Comparison of ENCODE assay signal across 8 cellular contexts in genomic region chr5:2188137-2188536, GRCh38.
"Had no signal": no experiment of that assay in that cellular context is flagged by ENCODE, and none has a peak within 500 bp of the region (broad histone marks: within the 10 kb centered on the region; RNA-seq: fewer than 3 reads in every experiment).

No MANE protein-coding gene starts in this region.

- H3K27ac ChIP-seq: GM23248 had no signal

- H3K4me3 ChIP-seq: GM23248, GM23338, HAP-1 had no signal

- ATAC-seq: GM23338, HCT116 had no signal

- DNase-seq: GM23248, GOT3, H7, HCEC 1CT, HFFc6 had no signal
